ENCODE assay signal across 14 cellular contexts in genomic region chr6:143592335-143592734, GRCh38.
DNase-seq lines count a peak whose midpoint lies in the region; ATAC-seq and TF ChIP-seq lines count a peak whose summit lies in the region.
"Had no signal": no experiment of that assay in that cellular context is flagged by ENCODE, and none has a peak within 500 bp of the region (broad histone marks: within the 10 kb centered on the region; RNA-seq: fewer than 3 reads in every experiment).

No MANE protein-coding gene starts in this region.

- ATAC-seq in HG03196 (IDR thresholded peaks at IDR 0.05; ENCODE audit: unreplicated experiment), result no peak
- ATAC-seq in GM19324 (IDR thresholded peaks at IDR 0.05; ENCODE audit: low FRiP score, unreplicated experiment), result no peak
- ATAC-seq: activated T-helper 17 cell treated with anti-CD3 and anti-CD28 coated beads, Interleukin-2, amount 50 U/mL, for 72 hours had no signal

- H3K36me3 Mint-ChIP-seq in endothelial cell (ENCODE audit: low read depth, unreplicated experiment), result peaks cover 10% of the 10 kb centered on the region

- DNase-seq in SHP77 (lab: John Stamatoyannopoulos, UW) (peak; percentile 9 to 16), SHP77 treated with DMSO at 0.1 percent for 48 hours (lab: John Stamatoyannopoulos, UW) (no peak), NCI-H1105 treated with DMSO at 0.1 percent for 48 hours (lab: John Stamatoyannopoulos, UW) (peak; percentile 14), endothelial cell (ENCODE audit: low spot score) (peak; percentile 9), testis (peak; percentile 63), cerebellum (ENCODE audit: low spot score) (no peak)
- DNase-seq: dorsolateral prefrontal cortex, NCI-H1092 treated with DMSO at 0.1 percent for 48 hours had no signal

- H3K27me3 ChIP-seq in testis, result no peaks in the 10 kb centered on the region
- H3K27me3 ChIP-seq: BLaER1 treated with 17β-estradiol and CSF1 and Interleukin-3, amounts not matched to agents 10 nM and 100 nM; dorsolateral prefrontal cortex had no signal

- H3K4me1 Mint-ChIP-seq in endothelial cell (ENCODE audit: unreplicated experiment), result peaks cover 12% of the 10 kb centered on the region

- no peak overlapping the region for H3K4me3 ChIP-seq in testis
- H3K4me3 ChIP-seq: BLaER1 treated with 17β-estradiol and CSF1 and Interleukin-3, amounts not matched to agents 10 nM and 100 nM; dorsolateral prefrontal cortex; prostate gland had no signal

- peak; percentile 66 for TF ChIP-seq CTCF in endothelial cell (IDR thresholded peaks at IDR 0.05; ENCODE audit: unreplicated experiment)
- TF ChIP-seq CTCF in testis (IDR thresholded peaks at IDR 0.05), result peak; percentile 13 to 47 (median 30)

- H3K4me1 ChIP-seq in testis, result peaks cover 22% of the 10 kb centered on the region
- H3K4me1 ChIP-seq: BLaER1 treated with 17β-estradiol and CSF1 and Interleukin-3, amounts not matched to agents 10 nM and 100 nM; prostate gland had no signal

- H3K36me3 ChIP-seq in testis (ENCODE audit: low read depth, missing control alignments), result no peaks in the 10 kb centered on the region
- H3K36me3 ChIP-seq: prostate gland had no signal

- no peak overlapping the region for H3K4me3 Mint-ChIP-seq in endothelial cell (ENCODE audit: unreplicated experiment)
- H3K4me3 Mint-ChIP-seq: activated T-helper 17 cell treated with anti-CD3 and anti-CD28 coated beads, Interleukin-2, amount 50 U/mL, for 72 hours; T-helper 1 cell treated with Interleukin-12 subunit alpha and Interleukin-12 subunit beta and Interleukin-4 antibody, amounts not matched to agents 30 μg/mL and 1 μg/mL, for 36 hours had no signal

- H3K27ac Mint-ChIP-seq in endothelial cell (ENCODE audit: unreplicated experiment), result no peak overlapping the region
- H3K27ac Mint-ChIP-seq: activated T-helper 17 cell treated with anti-CD3 and anti-CD28 coated beads, Interleukin-2, amount 50 U/mL, for 72 hours; T-helper 1 cell treated with Interleukin-12 subunit alpha and Interleukin-12 subunit beta and Interleukin-4 antibody, amounts not matched to agents 30 μg/mL and 1 μg/mL, for 36 hours had no signal

- intact Hi-C loops in testis (cut with DNase I; ENCODE audit: low total_unique reads), result no loop called here

- H3K9me3 ChIP-seq in testis, result no peaks in the 10 kb centered on the region
- H3K9me3 ChIP-seq: prostate gland had no signal

- no peak overlapping the region for H3K27ac ChIP-seq in testis
- H3K27ac ChIP-seq: BLaER1 treated with 17β-estradiol and CSF1 and Interleukin-3, amounts not matched to agents 10 nM and 100 nM; dorsolateral prefrontal cortex; prostate gland had no signal

- 70 to 76% methylated on average over 6 of the region's 6 CpGs for WGBS in testis, 2 donors

- H3K9me3 Mint-ChIP-seq in endothelial cell (ENCODE audit: unreplicated experiment), result peaks cover 4% of the 10 kb centered on the region
- H3K9me3 Mint-ChIP-seq: activated T-helper 17 cell treated with anti-CD3 and anti-CD28 coated beads, Interleukin-2, amount 50 U/mL, for 72 hours; T-helper 1 cell treated with Interleukin-12 subunit alpha and Interleukin-12 subunit beta and Interleukin-4 antibody, amounts not matched to agents 30 μg/mL and 1 μg/mL, for 36 hours had no signal

- H3K27me3 Mint-ChIP-seq in endothelial cell (ENCODE audit: unreplicated experiment), result no peaks in the 10 kb centered on the region
- H3K27me3 Mint-ChIP-seq: activated T-helper 17 cell treated with anti-CD3 and anti-CD28 coated beads, Interleukin-2, amount 50 U/mL, for 72 hours had no signal

- no peak for TF ChIP-seq POLR2A in testis (IDR thresholded peaks at IDR 0.05)

Comparison
In these comparisons a context has a peak if more than half of its experiments do, and no peak if none do; other contexts are left out.
1. DNase-seq: peak in SHP77 (2 of 2), NCI-H1105 treated with DMSO at 0.1 percent for 48 hours (single experiment), endothelial cell (single experiment) and testis (single experiment); none in SHP77 treated with DMSO at 0.1 percent for 48 hours (single experiment) and cerebellum (single experiment).